24 cellular contexts compared by ENCODE assay signal in genomic region chr6:35483892-35484645, GRCh38. TPM values are rescaled to one million over a fixed set of nuclear protein-coding genes. Genes with fewer than 3 reads are reported as not detected.
A peak's percentile ranks its signal among the peaks of the same experiment; 100 is the strongest.
DNase-seq lines count a peak whose midpoint lies in the region; ATAC-seq, FAIRE-seq and TF ChIP-seq lines count a peak whose summit lies in the region.
"Had no signal": no experiment of that assay in that cellular context is flagged by ENCODE, and none has a peak within 500 bp of the region (broad histone marks: within the 10 kb centered on the region; RNA-seq: fewer than 3 reads in every experiment).

No MANE protein-coding gene starts in this region.

- no peak for TF ChIP-seq RAD21 in K562 (CRISPR knock-in tag; conservative IDR thresholded peaks at IDR 0.05 in 1 of 2, IDR thresholded peaks at IDR 0.05 in 1 of 2)

- TF ChIP-seq POLR2A in K562 (conservative IDR thresholded peaks at IDR 0.05): no peak

- no peaks in the 10 kb centered on the region for H3K27me3 Mint-ChIP-seq in type B pancreatic cell
- H3K27me3 Mint-ChIP-seq: activated CD8-positive, alpha-beta T cell treated with anti-CD3 and anti-CD28 coated beads for 36 hours; activated naive CD4-positive, alpha-beta T cell treated with anti-CD3 and anti-CD28 coated beads, Interleukin-2, amount 50 U/mL, for 24 hours; naive B cell had no signal

- TF ChIP-seq CTCF in K562 (IDR thresholded peaks at IDR 0.05 in 2 of 3, conservative IDR thresholded peaks at IDR 0.05 in 1 of 3; ENCODE audit: insufficient read depth in 2 of 3, low read depth in 1 of 3, low read length in 3 of 3) (no peak), type B pancreatic cell (conservative IDR thresholded peaks at IDR 0.05) (no peak)

- no peak overlapping the region for H3K4me3 Mint-ChIP-seq in type B pancreatic cell
- H3K4me3 Mint-ChIP-seq: activated CD8-positive, alpha-beta T cell treated with anti-CD3 and anti-CD28 coated beads for 36 hours; activated naive CD4-positive, alpha-beta T cell treated with anti-CD3 and anti-CD28 coated beads, Interleukin-2, amount 50 U/mL, for 24 hours; activated T-cell treated with anti-CD3 and anti-CD28 coated beads, Interleukin-2, amount 50 U/mL, for 4 hours had no signal

- CTCF ChIA-PET in K562 (lab: Yijun Ruan, JAX; ENCODE audit: low intra/inter-chr PET ratio): no interaction called here

- TF ChIP-seq EP300 in K562 (IDR thresholded peaks at IDR 0.05; ENCODE audit: low read length): no peak

- H3K9me3 Mint-ChIP-seq in type B pancreatic cell: no peaks in the 10 kb centered on the region
- H3K9me3 Mint-ChIP-seq: activated CD8-positive, alpha-beta T cell treated with anti-CD3 and anti-CD28 coated beads for 36 hours; activated naive CD4-positive, alpha-beta T cell treated with anti-CD3 and anti-CD28 coated beads, Interleukin-2, amount 50 U/mL, for 24 hours; activated T-cell treated with anti-CD3 and anti-CD28 coated beads, Interleukin-2, amount 50 U/mL, for 4 hours; naive B cell had no signal

- H3K27ac Mint-ChIP-seq in type B pancreatic cell: peak overlapping the region; percentile 99
- H3K27ac Mint-ChIP-seq: activated CD8-positive, alpha-beta T cell treated with anti-CD3 and anti-CD28 coated beads for 36 hours; activated naive CD4-positive, alpha-beta T cell treated with anti-CD3 and anti-CD28 coated beads, Interleukin-2, amount 50 U/mL, for 24 hours had no signal

- peaks cover 11% of the 10 kb centered on the region; the same call in 1 of the 2 replicates for H4K20me1 ChIP-seq in K562 (replicated peaks; ENCODE audit: control insufficient read depth, insufficient read depth, low read length)

- peaks cover 28% of the 10 kb centered on the region for H3K4me1 Mint-ChIP-seq in type B pancreatic cell (ENCODE audit: unreplicated experiment)
- H3K4me1 Mint-ChIP-seq: activated naive CD4-positive, alpha-beta T cell treated with anti-CD3 and anti-CD28 coated beads, Interleukin-2, amount 50 U/mL, for 24 hours; naive B cell had no signal

- H3K36me3 ChIP-seq in K562 (ENCODE audit: control insufficient read depth, insufficient read depth, low read length) (no peaks in the 10 kb centered on the region; the same call in 2 of the 3 replicates), muscle layer of colon (ENCODE audit: insufficient read depth, low read length) (peaks cover 49% of the 10 kb centered on the region)
- H3K36me3 ChIP-seq: BE2C had no signal

- H3K36me3 Mint-ChIP-seq in type B pancreatic cell: peaks cover 14% of the 10 kb centered on the region
- H3K36me3 Mint-ChIP-seq: activated naive CD4-positive, alpha-beta T cell treated with anti-CD3 and anti-CD28 coated beads, Interleukin-2, amount 50 U/mL, for 24 hours; naive B cell had no signal

- WGBS in K562 (ENCODE audit: insufficient coverage, low coverage, missing lambda C conversion rate): 76% methylated on average over 13 of the region's 13 CpGs

- FAIRE-seq in K562 (lab: Jason Lieb, UNC): no peak
- FAIRE-seq: GM12878 had no signal

- intact Hi-C loops in K562 (cut with micrococcal nuclease): no loop called here

- peak; percentile 55 for DNase-seq in DMS 273 (lab: John Stamatoyannopoulos, UW; ENCODE audit: unreplicated experiment)
- DNase-seq in DMS 273 treated with DMSO at 0.1 percent for 48 hours (lab: John Stamatoyannopoulos, UW): no peak
- no peak for DNase-seq in K562 (ENCODE audit: extremely low read depth in 1 of 4, low spot score in 3 of 4)
- no peak for DNase-seq in type B pancreatic cell (ENCODE audit: extremely low spot score, unreplicated experiment)
- no peak for DNase-seq in NCI-H1436 (lab: John Stamatoyannopoulos, UW)
- DNase-seq: activated CD8-positive, alpha-beta T cell treated with anti-CD3 and anti-CD28 coated beads for 36 hours; activated T-cell treated with anti-CD3 and anti-CD28 coated beads, Interleukin-2, amount 50 U/mL, for 4 hours; BE2C; cortex of kidney; GF-D8; naive B cell; NCI-H187 treated with DMSO at 0.1 percent for 48 hours; NK-92 treated with Interleukin-12 subunit alpha and Interleukin-12 subunit beta, amount 100 ng/mL, for 24 hours; stimulated activated CD4-positive, alpha-beta T cell treated with anti-CD3 and anti-CD28 coated beads, Interleukin-4, amount 100 ng/mL, for 24 hours; T-helper 1 cell had no signal

- H3K4me2 ChIP-seq in K562 (ENCODE audit: insufficient read depth, low read length): no peak overlapping the region

- H2AFZ ChIP-seq in K562 (ENCODE audit: low read depth, low read length): no peak overlapping the region

- no peaks in the 10 kb centered on the region for H3K27me3 ChIP-seq in K562 (ENCODE audit: control insufficient read depth in 2 of 2, insufficient read depth in 2 of 2, low read length in 2 of 2)
- no peaks in the 10 kb centered on the region for H3K27me3 ChIP-seq in muscle layer of colon (ENCODE audit: control insufficient read depth in 1 of 2, insufficient read depth in 2 of 2, low read length in 2 of 2)
- H3K27me3 ChIP-seq: BE2C had no signal

- peaks cover under 1% of the 10 kb centered on the region; the same call in 1 of the 3 replicates for H3K79me2 ChIP-seq in K562 (ENCODE audit: control insufficient read depth, insufficient read depth, low read length)

- ATAC-seq in K562: no peak
- no peak for ATAC-seq in HG02938 (IDR thresholded peaks at IDR 0.05; ENCODE audit: unreplicated experiment)
- no peak for ATAC-seq in HG03469 (IDR thresholded peaks at IDR 0.05; ENCODE audit: unreplicated experiment)
- ATAC-seq: activated CD8-positive, alpha-beta T cell treated with anti-CD3 and anti-CD28 coated beads for 36 hours; GM12878 had no signal

- POLR2A ChIA-PET in K562 (lab: Yijun Ruan, JAX): interaction anchor here (0.5 to 9.5 kb wide), 4 partner anchors 9 to 278 kb away, joined by 3 to 167 read pairs (median 4); partner anchors contain the start of gene RPL10A

- H3K9me3 ChIP-seq in K562 (replicated peaks; ENCODE audit: control insufficient read depth, insufficient read depth, low read depth, low read length) (no peaks in the 10 kb centered on the region), muscle layer of colon (ENCODE audit: low read length) (no peaks in the 10 kb centered on the region)
- H3K9me3 ChIP-seq: BE2C had no signal

- peak overlapping the region in 1 of 2 experiments; percentile 46; a peak in 2 of 4 replicates for H3K9ac ChIP-seq in K562 (ENCODE audit: insufficient read depth in 1 of 2, low read depth in 2 of 2, low read length in 2 of 2)
- no peak overlapping the region for H3K9ac ChIP-seq in muscle layer of colon (ENCODE audit: low read length)

- H3K27ac ChIP-seq in K562 (ENCODE audit: extremely low read depth, low read depth, low read length) (no peak overlapping the region), muscle layer of colon (ENCODE audit: low read depth, low read length) (peak overlapping the region; percentile 97)
- H3K27ac ChIP-seq: 22Rv1 had no signal

- BruUV-seq in K562 (replicated peaks; lab: Mats Ljungman, UMichigan): no TSS peak

- H3K9me1 ChIP-seq in K562 (ENCODE audit: control insufficient read depth, insufficient read depth, low read length): no peaks in the 10 kb centered on the region

- H3K4me1 ChIP-seq in K562 (replicated peaks in 1 of 2; ENCODE audit: control insufficient read depth in 2 of 2, insufficient read depth in 2 of 2, low read length in 2 of 2) (peaks cover 23 to 37% of the 10 kb centered on the region in 2 experiments), muscle layer of colon (ENCODE audit: insufficient read depth, low read length) (peaks cover 57% of the 10 kb centered on the region)

- in situ Hi-C loops in K562 (cut with MboI): no loop called here

- H3K4me3 ChIP-seq in K562 (no peak overlapping the region), muscle layer of colon (ENCODE audit: low read depth in 1 of 2, low read length in 2 of 2) (no peak overlapping the region)
- H3K4me3 ChIP-seq: GM12878 had no signal

RNA-seq across cellular contexts. Expression of gene TEAD3, which starts 12.8 kb away (rescaled TPM):
- 5.1 and 14.6 TPM in 2 replicates for total RNA-seq in K562 (2011; cell fraction: chromatin; rRNA removed; ENCODE audit: low replicate concordance)
- total RNA-seq in K562 (2011; cell fraction: nucleolus; rRNA removed): 7.1 and 9.2 TPM in 2 replicates
- total RNA-seq in K562 (2011; cell fraction: nucleoplasm; rRNA removed): 7.1 and 8.4 TPM in 2 replicates
- 4.9 and 5.8 TPM in 2 replicates for total RNA-seq in K562 (2014; rRNA removed)
- total RNA-seq in K562 (2014; rRNA removed; fragmentation: Illumina TruSeq; extraction: Trizol): 2.4 and 3.1 TPM in 2 replicates
- total RNA-seq in K562 (2015; rRNA removed; fragmentation: Illumina TruSeq; extraction: Trizol): 3.0 and 3.3 TPM in 2 replicates
- total RNA-seq in K562 (2021): 12.6 and 13.2 TPM in 2 replicates
- 3.3 and 7.0 TPM in 2 replicates for polyA plus RNA-seq in K562 (2011; rRNA removed)
- 5.2 and 5.3 TPM in 2 replicates for polyA plus RNA-seq in K562 (2011; cell fraction: cytosol; rRNA removed)
- polyA plus RNA-seq in K562 (2011; cell fraction: nucleus; rRNA removed): 13.9 and 18.4 TPM in 2 replicates
- polyA plus RNA-seq in K562 (2012): 7.7 and 10.0 TPM in 2 replicates
- polyA plus RNA-seq in K562 (2014; fragmentation: Illumina TruSeq; extraction: Trizol): 11.1 and 13.6 TPM in 2 replicates
- under 1 TPM; 0.63 to 0.92 TPM for polyA plus RNA-seq in K562 (2014; fragmentation: Nextera tagmentation; extraction: Ambion mirVana)
- 6.7 and 8.2 TPM in 2 replicates for polyA plus RNA-seq in K562 (2014; rRNA removed)
- 1.9 TPM in 2 replicates for polyA minus RNA-seq in K562 (2011; rRNA and poly(A)+ RNA removed)
- polyA minus RNA-seq in K562 (2011; cell fraction: cytosol; rRNA and poly(A)+ RNA removed): 1.7 and 4.2 TPM in 2 replicates
- polyA minus RNA-seq in K562 (2011; cell fraction: nucleus; rRNA and poly(A)+ RNA removed): 2.4 and 3.2 TPM in 2 replicates
- 49.8 and 109 TPM in 2 replicates for total RNA-seq in type B pancreatic cell (ENCODE audit: low replicate concordance)

RNA-seq across cellular contexts. Expression of gene RPL10A, which starts 15.9 kb away (rescaled TPM):
- total RNA-seq in K562 (2011; cell fraction: chromatin; rRNA removed; ENCODE audit: low replicate concordance): 362 and 601 TPM in 2 replicates
- total RNA-seq in K562 (2011; cell fraction: nucleolus; rRNA removed): 935 and 968 TPM in 2 replicates
- 800 and 1,320 TPM in 2 replicates for total RNA-seq in K562 (2011; cell fraction: nucleoplasm; rRNA removed)
- total RNA-seq in K562 (2014; rRNA removed): 2,223 and 2,318 TPM in 2 replicates
- 1,978 and 2,020 TPM in 2 replicates for total RNA-seq in K562 (2014; rRNA removed; fragmentation: Illumina TruSeq; extraction: Trizol)
- 1,939 and 1,940 TPM in 2 replicates for total RNA-seq in K562 (2015; rRNA removed; fragmentation: Illumina TruSeq; extraction: Trizol)
- 1,856 and 1,978 TPM in 2 replicates for total RNA-seq in K562 (2021)
- polyA plus RNA-seq in K562 (2011; rRNA removed): 3,124 and 3,130 TPM in 2 replicates
- 2,866 and 3,308 TPM in 2 replicates for polyA plus RNA-seq in K562 (2011; cell fraction: cytosol; rRNA removed)
- polyA plus RNA-seq in K562 (2011; cell fraction: nucleus; rRNA removed): 2,021 and 2,231 TPM in 2 replicates
- polyA plus RNA-seq in K562 (2012): 2,102 and 3,298 TPM in 2 replicates
- polyA plus RNA-seq in K562 (2014; fragmentation: Illumina TruSeq; extraction: Trizol): 2,585 and 3,193 TPM in 2 replicates
- 1,000 to 10,000 TPM; 1,589 to 2,116 TPM for polyA plus RNA-seq in K562 (2014; fragmentation: Nextera tagmentation; extraction: Ambion mirVana)
- polyA plus RNA-seq in K562 (2014; rRNA removed): 2,844 and 3,237 TPM in 2 replicates
- 1,756 and 1,900 TPM in 2 replicates for polyA minus RNA-seq in K562 (2011; rRNA and poly(A)+ RNA removed)
- 874 and 913 TPM in 2 replicates for polyA minus RNA-seq in K562 (2011; cell fraction: cytosol; rRNA and poly(A)+ RNA removed)
- 342 and 506 TPM in 2 replicates for polyA minus RNA-seq in K562 (2011; cell fraction: nucleus; rRNA and poly(A)+ RNA removed)
- total RNA-seq in type B pancreatic cell (ENCODE audit: low replicate concordance): 1,788 and 1,808 TPM in 2 replicates

RNA-seq across cellular contexts. Expression of gene TULP1, which starts 28.6 kb away (rescaled TPM):
- not detected in 2 replicates for total RNA-seq in K562 (2011; cell fraction: chromatin; rRNA removed; ENCODE audit: low replicate concordance)
- not detected in 2 replicates for total RNA-seq in K562 (2011; cell fraction: nucleolus; rRNA removed)
- total RNA-seq in K562 (2011; cell fraction: nucleoplasm; rRNA removed): not detected in 2 replicates
- total RNA-seq in K562 (2014; rRNA removed) (0.16 TPM in 1 of 2 replicates, not detected in the other), K562 (2014; rRNA removed; fragmentation: Illumina TruSeq; extraction: Trizol) (not detected in 2 replicates), K562 (2015; rRNA removed; fragmentation: Illumina TruSeq; extraction: Trizol) (not detected in 2 replicates), K562 (2021) (0.09 TPM in 2 replicates), type B pancreatic cell (ENCODE audit: low replicate concordance) (0.14 TPM in 1 of 2 replicates, not detected in the other)
- polyA plus RNA-seq in K562 (2011; rRNA removed) (0.05 TPM in 1 of 2 replicates, not detected in the other), K562 (2014; fragmentation: Illumina TruSeq; extraction: Trizol) (0.10 TPM in 1 of 2 replicates, not detected in the other), K562 (2014; fragmentation: Nextera tagmentation; extraction: Ambion mirVana) (under 1 TPM in 1 of 2 experiments, not detected in 1; 0.06 TPM), K562 (2014; rRNA removed) (0.17 TPM in 1 of 2 replicates, not detected in the other)
- 0.07 TPM in 1 of 2 replicates, not detected in the other for polyA plus RNA-seq in K562 (2011; cell fraction: cytosol; rRNA removed)
- polyA plus RNA-seq in K562 (2011; cell fraction: nucleus; rRNA removed): 0.06 and 0.09 TPM in 2 replicates
- polyA plus RNA-seq in K562 (2012): 0.06 and 0.17 TPM in 2 replicates
- polyA minus RNA-seq in K562 (2011; rRNA and poly(A)+ RNA removed): not detected in 2 replicates
- not detected in 2 replicates for polyA minus RNA-seq in K562 (2011; cell fraction: cytosol; rRNA and poly(A)+ RNA removed)
- 0.11 TPM in 1 of 2 replicates, not detected in the other for polyA minus RNA-seq in K562 (2011; cell fraction: nucleus; rRNA and poly(A)+ RNA removed)
- total RNA-seq: activated CD8-positive, alpha-beta T cell treated with anti-CD3 and anti-CD28 coated beads for 36 hours; activated T-cell treated with anti-CD3 and anti-CD28 coated beads, Interleukin-2, amount 50 U/mL, for 4 hours; epithelial cell of proximal tubule; GM12878; M059J; subcutaneous adipose tissue had no signal
- polyA plus RNA-seq: GM12878 had no signal

RNA-seq across cellular contexts. Expression of gene FANCE, which starts 31.9 kb away (rescaled TPM):
- 16.1 and 26.5 TPM in 2 replicates for total RNA-seq in K562 (2011; cell fraction: chromatin; rRNA removed; ENCODE audit: low replicate concordance)
- total RNA-seq in K562 (2011; cell fraction: nucleolus; rRNA removed): 19.5 and 21.1 TPM in 2 replicates
- total RNA-seq in K562 (2011; cell fraction: nucleoplasm; rRNA removed): 16.1 and 16.4 TPM in 2 replicates
- total RNA-seq in K562 (2014; rRNA removed): 26.7 and 30.2 TPM in 2 replicates
- 16.1 and 16.8 TPM in 2 replicates for total RNA-seq in K562 (2014; rRNA removed; fragmentation: Illumina TruSeq; extraction: Trizol)
- total RNA-seq in K562 (2015; rRNA removed; fragmentation: Illumina TruSeq; extraction: Trizol): 14.5 and 14.8 TPM in 2 replicates
- total RNA-seq in K562 (2021): 23.7 and 26.1 TPM in 2 replicates
- polyA plus RNA-seq in K562 (2011; rRNA removed): 17.0 and 20.4 TPM in 2 replicates
- 19.3 and 22.3 TPM in 2 replicates for polyA plus RNA-seq in K562 (2011; cell fraction: cytosol; rRNA removed)
- 18.2 and 22.0 TPM in 2 replicates for polyA plus RNA-seq in K562 (2011; cell fraction: nucleus; rRNA removed)
- 13.1 and 18.0 TPM in 2 replicates for polyA plus RNA-seq in K562 (2012)
- 17.3 and 18.3 TPM in 2 replicates for polyA plus RNA-seq in K562 (2014; fragmentation: Illumina TruSeq; extraction: Trizol)
- polyA plus RNA-seq in K562 (2014; fragmentation: Nextera tagmentation; extraction: Ambion mirVana): 1 to 10 TPM; 5.7 to 5.9 TPM
- polyA plus RNA-seq in K562 (2014; rRNA removed): 17.2 and 20.4 TPM in 2 replicates
- polyA minus RNA-seq in K562 (2011; rRNA and poly(A)+ RNA removed): 14.5 and 16.4 TPM in 2 replicates
- 12.4 and 15.0 TPM in 2 replicates for polyA minus RNA-seq in K562 (2011; cell fraction: cytosol; rRNA and poly(A)+ RNA removed)
- 4.8 and 6.6 TPM in 2 replicates for polyA minus RNA-seq in K562 (2011; cell fraction: nucleus; rRNA and poly(A)+ RNA removed)
- total RNA-seq in type B pancreatic cell (ENCODE audit: low replicate concordance): 11.6 and 12.8 TPM in 2 replicates
